In the genomic region with DNA sequence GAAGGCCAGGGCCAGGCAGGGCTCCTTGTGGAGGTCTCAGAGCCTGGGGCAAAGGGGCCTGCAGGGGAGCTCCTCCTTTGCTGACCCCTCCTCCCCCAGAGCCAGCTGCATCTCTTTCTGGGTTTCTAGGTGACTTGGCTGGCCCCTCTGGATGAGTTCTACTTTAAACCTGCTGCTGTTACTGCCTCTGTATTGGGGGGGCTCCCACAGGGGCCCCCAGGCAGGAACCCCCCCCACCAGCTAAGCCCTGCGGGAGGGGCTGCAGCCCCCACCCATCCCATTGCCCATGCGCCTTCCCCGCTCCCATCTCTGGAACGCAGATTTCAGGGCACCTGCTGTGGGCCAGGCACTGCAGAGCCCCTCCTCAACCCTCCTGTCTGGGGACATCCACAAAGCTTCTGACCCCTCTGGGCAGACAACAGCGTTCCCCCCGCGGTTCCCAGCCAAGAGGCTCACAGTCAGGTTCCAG, we compare ENCODE assay signal across 10 cellular contexts. TPM values are rescaled to one million over a fixed set of nuclear protein-coding genes. Genes with fewer than 3 reads are reported as not detected.
DNase-seq lines count a peak whose midpoint lies in the region; ATAC-seq, FAIRE-seq and TF ChIP-seq lines count a peak whose summit lies in the region.
"Had no signal": no experiment of that assay in that cellular context is flagged by ENCODE, and none has a peak within 500 bp of the region (broad histone marks: within the 10 kb centered on the region; RNA-seq: fewer than 3 reads in every experiment).

No MANE protein-coding gene starts in this region.

- TF ChIP-seq CTCF in heart left ventricle (IDR thresholded peaks at IDR 0.05) (no peak), astrocyte (IDR thresholded peaks at IDR 0.05; ENCODE audit: insufficient read depth, low read depth, low read length) (no peak), upper lobe of right lung (IDR thresholded peaks at IDR 0.05) (no peak)

- H3K79me2 ChIP-seq in astrocyte (ENCODE audit: insufficient read depth, low read length) = peaks cover 38% of the 10 kb centered on the region

- no peak overlapping the region for H3K27ac Mint-ChIP-seq in astrocyte (ENCODE audit: unreplicated experiment)

- H3K4me1 Mint-ChIP-seq in astrocyte (ENCODE audit: low read depth, unreplicated experiment) = peaks cover 9% of the 10 kb centered on the region

- peak overlapping the region; percentile 88 for H3K4me3 Mint-ChIP-seq in astrocyte (ENCODE audit: unreplicated experiment)

- no peaks in the 10 kb centered on the region for H3K9me3 Mint-ChIP-seq in astrocyte (ENCODE audit: unreplicated experiment)

- peak overlapping the region; percentile 78 for H2AFZ ChIP-seq in astrocyte (ENCODE audit: low read depth, low read length)

- H3K36me3 Mint-ChIP-seq in astrocyte (ENCODE audit: low read depth, unreplicated experiment) = peaks cover 7% of the 10 kb centered on the region

- H3K27me3 Mint-ChIP-seq in astrocyte (ENCODE audit: low read depth, unreplicated experiment) = no peaks in the 10 kb centered on the region

- peaks cover 28% of the 10 kb centered on the region for H4K20me1 ChIP-seq in astrocyte (ENCODE audit: insufficient read depth, low read length)

- no peak for TF ChIP-seq POLR2A in heart left ventricle (IDR thresholded peaks at IDR 0.05)

- H3K9ac ChIP-seq in astrocyte (ENCODE audit: low read length) = peak overlapping the region; percentile 88

- H3K4me2 ChIP-seq in astrocyte (ENCODE audit: low read length) = peak overlapping the region; percentile 99

- no peaks in the 10 kb centered on the region for H3K9me3 ChIP-seq in heart left ventricle
- H3K9me3 ChIP-seq in astrocyte (ENCODE audit: insufficient read depth, low read depth, low read length) = no peaks in the 10 kb centered on the region
- H3K9me3 ChIP-seq in mesodermal cell (ENCODE audit: control insufficient read depth, low read length) = no peaks in the 10 kb centered on the region
- no peaks in the 10 kb centered on the region for H3K9me3 ChIP-seq in upper lobe of right lung

- H3K4me3 ChIP-seq in heart left ventricle (peak overlapping the region in 11 of 12 donors; percentile 20 to 100 (median 85)), astrocyte (ENCODE audit: insufficient read depth, low read depth, low read length) (no peak overlapping the region), mesodermal cell (ENCODE audit: extremely low read depth, insufficient read depth, low read length, poor library complexity, severe bottlenecking) (peak overlapping the region; percentile 49), upper lobe of right lung (peak overlapping the region; percentile 89)

- H3K27me3 ChIP-seq in heart left ventricle = no peaks in the 10 kb centered on the region
- H3K27me3 ChIP-seq in astrocyte (ENCODE audit: insufficient read depth, low read length) = no peaks in the 10 kb centered on the region
- H3K27me3 ChIP-seq in upper lobe of right lung = no peaks in the 10 kb centered on the region

- H3K4me1 ChIP-seq in heart left ventricle (peaks cover 5 to 63% (median 36%) of the 10 kb centered on the region in 12 donors), astrocyte (ENCODE audit: insufficient read depth, low read length) (peaks cover 22% of the 10 kb centered on the region), mesodermal cell (ENCODE audit: control insufficient read depth, insufficient read depth, low read length, poor library complexity, severe bottlenecking) (peaks cover 35% of the 10 kb centered on the region), upper lobe of right lung (peaks cover 27% of the 10 kb centered on the region)

- WGBS in heart left ventricle, 4 donors = 38 to 43% (median 42%) methylated on average over 7 of the region's 7 CpGs
- 0 to 29% methylated on average over 3 to 7 of the region's 7 CpGs for WGBS in mesodermal cell (ENCODE audit: insufficient coverage in 2 of 2), 2 experiments

- no peak for DNase-seq in heart left ventricle
- DNase-seq in left ventricle myocardium superior = no peak
- no peak for DNase-seq in astrocyte (ENCODE audit: low read depth)
- DNase-seq in upper lobe of right lung = no peak
- DNase-seq in NCI-H2171 (lab: John Stamatoyannopoulos, UW) = no peak
- DNase-seq in left colon = no peak
- no peak for DNase-seq in AG08395 (ENCODE audit: low spot score)
- DNase-seq: HCEC 1CT, NCI-H2081 treated with DMSO at 0.1 percent for 48 hours had no signal

- ATAC-seq in heart left ventricle = no peak
- ATAC-seq in left ventricle myocardium superior = no peak
- no peak for ATAC-seq in upper lobe of right lung
- no peak for ATAC-seq in left colon

- intact Hi-C loops in heart left ventricle (cut with DNase I) = loop anchor here in 4 of 10 donors (2.0 to 10.0 kb wide), 4 partner anchors 18 to 54 kb away; a partner anchor contains a TSS
- intact Hi-C loops in left ventricle myocardium superior (cut with micrococcal nuclease) = no loop called here
- intact Hi-C loops in upper lobe of right lung (cut with DNase I) = no loop called here
- intact Hi-C loops in left colon (cut with DNase I, micrococcal nuclease) = no loop called here

- H3K27ac ChIP-seq in heart left ventricle (peak overlapping the region in 3 of 12 donors; percentile 10 to 92 (median 62)), astrocyte (ENCODE audit: low read depth, low read length) (no peak overlapping the region), mesodermal cell (ENCODE audit: low read depth, low read length, severe bottlenecking) (no peak overlapping the region), upper lobe of right lung (no peak overlapping the region)

- H3K36me3 ChIP-seq in heart left ventricle (peaks cover 0 to 12% (median 5%) of the 10 kb centered on the region in 9 donors), astrocyte (ENCODE audit: insufficient read depth, low read length) (peaks cover 3% of the 10 kb centered on the region), mesodermal cell (ENCODE audit: control insufficient read depth, insufficient read depth, low read length) (peaks cover 19% of the 10 kb centered on the region), upper lobe of right lung (peaks cover 12% of the 10 kb centered on the region)

- no peak for FAIRE-seq in astrocyte (lab: Jason Lieb, UNC)

RNA-seq across cellular contexts. Expression of a gene that starts 0.9 kb away (rescaled TPM):
- 10 to 100 TPM in 3 of 9 donors, 1 to 10 TPM in 6; 7.6 to 19.1 (median 9.8) TPM for total RNA-seq in heart left ventricle
- 10 to 100 TPM in 1 of 2 donors, 1 to 10 TPM in 1; 7.4 to 11.6 TPM for polyA plus RNA-seq in heart left ventricle
- total RNA-seq in left ventricle myocardium superior = 12.0 TPM
- 48.7 and 50.9 TPM in 2 replicates for total RNA-seq in astrocyte
- 31.8 TPM for polyA plus RNA-seq in mesodermal cell (2013, experiment 1 of 2)
- 29.5 TPM for polyA plus RNA-seq in mesodermal cell (2013, experiment 2 of 2)
- 32.4 TPM for total RNA-seq in upper lobe of right lung
- total RNA-seq in left colon = 10 to 100 TPM; 69.9 to 92.2 TPM

RNA-seq across cellular contexts. Expression of a gene that starts 3.7 kb away (rescaled TPM):
- total RNA-seq in heart left ventricle (100 to 1,000 TPM in 4 of 9 donors, 10 to 100 TPM in 5; 69.6 to 244 (median 90.4) TPM), left ventricle myocardium superior (132 TPM), astrocyte (338 and 370 TPM in 2 replicates), upper lobe of right lung (76.5 TPM), left colon (100 to 1,000 TPM in 1 of 2 donors, 10 to 100 TPM in 1; 96.2 to 147 TPM)
- polyA plus RNA-seq in heart left ventricle = 100 to 1,000 TPM; 160 to 167 TPM
- polyA plus RNA-seq in mesodermal cell (2013, experiment 1 of 2) = 310 TPM
- 253 TPM for polyA plus RNA-seq in mesodermal cell (2013, experiment 2 of 2)

RNA-seq across cellular contexts. Expression of a gene that starts 9.5 kb away (rescaled TPM):
- total RNA-seq in heart left ventricle = 10 to 100 TPM; 35.0 to 71.5 (median 51.8) TPM
- polyA plus RNA-seq in heart left ventricle = 100 to 1,000 TPM; 226 to 250 TPM
- 50.0 TPM for total RNA-seq in left ventricle myocardium superior
- total RNA-seq in astrocyte = 41.5 and 45.6 TPM in 2 replicates
- 71.7 TPM for polyA plus RNA-seq in mesodermal cell (2013, experiment 1 of 2)
- polyA plus RNA-seq in mesodermal cell (2013, experiment 2 of 2) = 72.1 TPM
- total RNA-seq in upper lobe of right lung = 53.9 TPM
- total RNA-seq in left colon = 100 to 1,000 TPM in 1 of 2 donors, 10 to 100 TPM in 1; 78.5 to 104 TPM

RNA-seq across cellular contexts. Expression of a gene that starts 16.1 kb away (rescaled TPM):
- 100 to 1,000 TPM; 172 to 332 (median 241) TPM for total RNA-seq in heart left ventricle
- 100 to 1,000 TPM; 127 to 304 TPM for polyA plus RNA-seq in heart left ventricle
- 305 TPM for total RNA-seq in left ventricle myocardium superior
- total RNA-seq in astrocyte = 30.4 and 36.8 TPM in 2 replicates
- polyA plus RNA-seq in mesodermal cell (2013, experiment 1 of 2) = 45.4 TPM
- 44.0 TPM for polyA plus RNA-seq in mesodermal cell (2013, experiment 2 of 2)
- 172 TPM for total RNA-seq in upper lobe of right lung
- 10 to 100 TPM; 40.8 to 68.8 TPM for total RNA-seq in left colon

RNA-seq across cellular contexts. Expression of a gene that starts 20.1 kb away (rescaled TPM):
- total RNA-seq in heart left ventricle (10 to 100 TPM; 31.2 to 63.6 (median 47.2) TPM), left ventricle myocardium superior (59.1 TPM), astrocyte (23.8 and 25.7 TPM in 2 replicates), upper lobe of right lung (36.4 TPM), left colon (10 to 100 TPM; 54.8 to 60.6 TPM)
- polyA plus RNA-seq in heart left ventricle = 100 to 1,000 TPM in 1 of 2 donors, 10 to 100 TPM in 1; 33.8 to 123 TPM
- polyA plus RNA-seq in mesodermal cell (2013, experiment 1 of 2) = 42.5 TPM
- 47.7 TPM for polyA plus RNA-seq in mesodermal cell (2013, experiment 2 of 2)
